Comparison of ENCODE assay signal across 14 cellular contexts in genomic region chr2:62217421-62217820, GRCh38. TPM values are rescaled to one million over a fixed set of nuclear protein-coding genes. Genes with fewer than 3 reads are reported as not detected.
DNase-seq lines count a peak whose midpoint lies in the region; TF ChIP-seq lines count a peak whose summit lies in the region.
"Had no signal": no experiment of that assay in that cellular context is flagged by ENCODE, and none has a peak within 500 bp of the region (broad histone marks: within the 10 kb centered on the region; RNA-seq: fewer than 3 reads in every experiment).

No MANE protein-coding gene starts in this region.

- H3K27ac Mint-ChIP-seq in activated CD4-positive, alpha-beta T cell treated with anti-CD3 and anti-CD28 coated beads, Interleukin-2, amount 10 ng/mL, durations not matched to agents 24 days and 14 days: peak overlapping the region; percentile 5
- H3K27ac Mint-ChIP-seq in mesothelial cell of epicardium: peak overlapping the region; percentile 28
- H3K27ac Mint-ChIP-seq: brain had no signal

- H3K4me1 Mint-ChIP-seq in activated CD4-positive, alpha-beta T cell treated with anti-CD3 and anti-CD28 coated beads, Interleukin-2, amount 10 ng/mL, durations not matched to agents 24 days and 14 days: peaks cover 74% of the 10 kb centered on the region
- peaks cover 28% of the 10 kb centered on the region for H3K4me1 Mint-ChIP-seq in mesothelial cell of epicardium

- no peak overlapping the region for H3K4me3 Mint-ChIP-seq in activated CD4-positive, alpha-beta T cell treated with anti-CD3 and anti-CD28 coated beads, Interleukin-2, amount 10 ng/mL, durations not matched to agents 24 days and 14 days
- no peak overlapping the region for H3K4me3 Mint-ChIP-seq in mesothelial cell of epicardium
- H3K4me3 Mint-ChIP-seq: brain had no signal

- DNase-seq in activated CD4-positive, alpha-beta T cell treated with anti-CD3 and anti-CD28 coated beads, Interleukin-2, amount 10 ng/mL, durations not matched to agents 24 days and 14 days: no peak
- no peak for DNase-seq in activated CD4-positive, alpha-beta T cell treated with anti-CD3 and anti-CD28 coated beads for 4 hours
- peak; percentile 62 for DNase-seq in coronary artery (ENCODE audit: low spot score)
- no peak for DNase-seq in mesothelial cell of epicardium (ENCODE audit: low spot score in 2 of 2, unreplicated experiment in 2 of 2)
- DNase-seq in tibial artery: no peak
- no peak for DNase-seq in HT-29 (ENCODE audit: low spot score)
- no peak for DNase-seq in UCSD-AML1 (lab: John Stamatoyannopoulos, UW; ENCODE audit: unreplicated experiment)
- DNase-seq in foreskin fibroblast: no peak
- DNase-seq: activated CD4-positive, CD25-positive, alpha-beta regulatory T cell; Calu3; stimulated activated naive CD8-positive, alpha-beta T cell treated with anti-CD3 and anti-CD28 coated beads, Interleukin-15, amount 100 ng/mL, for 72 hours had no signal

- intact Hi-C loops in activated CD4-positive, alpha-beta T cell treated with anti-CD3 and anti-CD28 coated beads, Interleukin-2, amount 10 ng/mL, durations not matched to agents 24 days and 14 days (cut with micrococcal nuclease): loop anchor here (2.0 kb wide), 1 partner anchor 15 kb away; no protein-coding TSS in a partner anchor
- intact Hi-C loops in tibial artery (cut with DNase I; ENCODE audit: low total_unique reads): no loop called here

- no peaks in the 10 kb centered on the region for H3K9me3 ChIP-seq in tibial artery

- H3K27me3 ChIP-seq in tibial artery: no peaks in the 10 kb centered on the region

- no peaks in the 10 kb centered on the region for H3K27me3 Mint-ChIP-seq in activated CD4-positive, alpha-beta T cell treated with anti-CD3 and anti-CD28 coated beads, Interleukin-2, amount 10 ng/mL, durations not matched to agents 24 days and 14 days
- no peaks in the 10 kb centered on the region for H3K27me3 Mint-ChIP-seq in mesothelial cell of epicardium (ENCODE audit: low read depth)
- H3K27me3 Mint-ChIP-seq: stimulated activated naive CD8-positive, alpha-beta T cell treated with anti-CD3 and anti-CD28 coated beads, Interleukin-15, amount 100 ng/mL, for 72 hours had no signal

- H3K4me1 ChIP-seq in tibial artery: peaks cover 3 to 95% (median 53%) of the 10 kb centered on the region in 4 donors

- peak overlapping the region; percentile 57 for H3K4me3 ChIP-seq in coronary artery
- peak overlapping the region in 1 of 2 donors; percentile 6 for H3K4me3 ChIP-seq in tibial artery
- H3K4me3 ChIP-seq in foreskin fibroblast (ENCODE audit: low read depth in 1 of 2, low read length in 2 of 2): no peak overlapping the region

- H3K9me3 Mint-ChIP-seq in activated CD4-positive, alpha-beta T cell treated with anti-CD3 and anti-CD28 coated beads, Interleukin-2, amount 10 ng/mL, durations not matched to agents 24 days and 14 days: no peaks in the 10 kb centered on the region
- H3K9me3 Mint-ChIP-seq in mesothelial cell of epicardium: peaks cover 13% of the 10 kb centered on the region
- H3K9me3 Mint-ChIP-seq: stimulated activated naive CD8-positive, alpha-beta T cell treated with anti-CD3 and anti-CD28 coated beads, Interleukin-15, amount 100 ng/mL, for 72 hours had no signal

- H3K36me3 Mint-ChIP-seq in activated CD4-positive, alpha-beta T cell treated with anti-CD3 and anti-CD28 coated beads, Interleukin-2, amount 10 ng/mL, durations not matched to agents 24 days and 14 days (ENCODE audit: low read depth): peaks cover 46% of the 10 kb centered on the region
- peaks cover 18% of the 10 kb centered on the region for H3K36me3 Mint-ChIP-seq in mesothelial cell of epicardium

- H3K27ac ChIP-seq in coronary artery (peak overlapping the region; percentile 69 to 87), tibial artery (peak overlapping the region; percentile 67 to 70)
- H3K27ac ChIP-seq: 22Rv1, epithelial cell of prostate had no signal

- TF ChIP-seq CTCF in coronary artery (IDR thresholded peaks at IDR 0.05): no peak
- no peak for TF ChIP-seq CTCF in mesothelial cell of epicardium (IDR thresholded peaks at IDR 0.05; ENCODE audit: unreplicated experiment)
- no peak for TF ChIP-seq CTCF in tibial artery (IDR thresholded peaks at IDR 0.05)
- no peak for TF ChIP-seq CTCF in foreskin fibroblast (IDR thresholded peaks at IDR 0.05; ENCODE audit: low read depth, low read length)

- H3K36me3 ChIP-seq in tibial artery: peaks cover 0 to 3% (median 0%) of the 10 kb centered on the region in 3 donors

RNA-seq across cellular contexts. Expression of gene B3GNT2, which starts 21.5 kb away (rescaled TPM):
- total RNA-seq in activated CD4-positive, alpha-beta T cell treated with anti-CD3 and anti-CD28 coated beads, Interleukin-2, amount 10 ng/mL, durations not matched to agents 24 days and 14 days: 30.4 and 30.9 TPM in 2 replicates
- total RNA-seq in mesothelial cell of epicardium: 24.8 to 25.0 TPM (median 24.8 TPM) in 3 replicates
- total RNA-seq in HT-29 (2014; rRNA removed; shearing (Covaris generic)): 19.3 and 23.0 TPM in 2 replicates
